Comparison of ENCODE assay signal across 20 cellular contexts in genomic region chr14:36418937-36419336, GRCh38.
DNase-seq lines count a peak whose midpoint lies in the region; ATAC-seq, FAIRE-seq and TF ChIP-seq lines count a peak whose summit lies in the region.
"Had no signal": no experiment of that assay in that cellular context is flagged by ENCODE, and none has a peak within 500 bp of the region (broad histone marks: within the 10 kb centered on the region; RNA-seq: fewer than 3 reads in every experiment).

No MANE protein-coding gene starts in this region.

- H2BK15ac ChIP-seq in mesendoderm (replicated peaks; ENCODE audit: low read depth), result no peak overlapping the region

- no peak for TF ChIP-seq RAD21 in HepG2 (CRISPR knock-in tag; IDR thresholded peaks at IDR 0.05)

- TF ChIP-seq EP300 in HepG2 (IDR thresholded peaks at IDR 0.05; ENCODE audit: low read depth in 2 of 2, low read length in 2 of 2) (no peak), HepG2 (CRISPR knock-in tag; IDR thresholded peaks at IDR 0.05; ENCODE audit: borderline replicate concordance) (no peak)

- no peak overlapping the region for H3K4ac ChIP-seq in mesendoderm (ENCODE audit: low read depth, low read length)

- H3K79me1 ChIP-seq in mesendoderm (ENCODE audit: low read length), result no peaks in the 10 kb centered on the region

- H4K8ac ChIP-seq in mesendoderm (ENCODE audit: low read depth, low read length), result no peak overlapping the region

- H3K4me3 ChIP-seq in HepG2 (replicated peaks in 1 of 3; ENCODE audit: insufficient read depth in 1 of 3, low read depth in 2 of 3, low read length in 3 of 3) (no peak overlapping the region), right lobe of liver (no peak overlapping the region), mesendoderm (ENCODE audit: low read length) (no peak overlapping the region), thyroid gland (replicated peaks in 1 of 3) (no peak overlapping the region)
- H3K4me3 ChIP-seq: A549; BLaER1 treated with 17β-estradiol and CSF1 and Interleukin-3, amounts not matched to agents 10 nM and 100 nM had no signal

- no peaks in the 10 kb centered on the region for H4K20me1 ChIP-seq in HepG2 (ENCODE audit: insufficient read depth, low read length)
- H4K20me1 ChIP-seq: BLaER1 treated with 17β-estradiol and CSF1 and Interleukin-3, amounts not matched to agents 10 nM and 100 nM had no signal

- no peak overlapping the region for H2BK120ac ChIP-seq in mesendoderm (ENCODE audit: low read depth, low read length)

- POLR2A ChIA-PET in HepG2 (lab: Yijun Ruan, JAX), result no interaction called here

- no peak for FAIRE-seq in HepG2 (lab: Jason Lieb, UNC)
- FAIRE-seq: A549, D721Med, G401.6, GM12891, GM19239 had no signal

- no peak overlapping the region for H3K9ac ChIP-seq in HepG2 (ENCODE audit: insufficient read depth, low read depth, low read length)
- H3K9ac ChIP-seq in mesendoderm (ENCODE audit: low read length), result no peak overlapping the region
- H3K9ac ChIP-seq: BLaER1 treated with 17β-estradiol and CSF1 and Interleukin-3, amounts not matched to agents 10 nM and 100 nM had no signal

- H3K9me3 ChIP-seq in HepG2 (ENCODE audit: low read length), result no peaks in the 10 kb centered on the region
- H3K9me3 ChIP-seq in right lobe of liver, result no peaks in the 10 kb centered on the region
- no peaks in the 10 kb centered on the region for H3K9me3 ChIP-seq in thyroid gland
- H3K9me3 ChIP-seq: A549, Caco-2 had no signal

- H2AK5ac ChIP-seq in mesendoderm (ENCODE audit: low read length), result peak overlapping the region; percentile 69

- in situ Hi-C loops in HepG2 (cut with HindIII; ENCODE audit: extremely low pct_ligation_motif_present, low pct_unique_long_range_greater_than_20kb), result no loop called here

- no peak overlapping the region for H4K5ac ChIP-seq in mesendoderm (ENCODE audit: low read length)

- TF ChIP-seq CTCF in HepG2 (CRISPR knock-in tag; IDR thresholded peaks at IDR 0.05), result no peak
- TF ChIP-seq CTCF in right lobe of liver (IDR thresholded peaks at IDR 0.05), result no peak
- no peak for TF ChIP-seq CTCF in thyroid gland (IDR thresholded peaks at IDR 0.05)

- H3K18ac ChIP-seq in mesendoderm (ENCODE audit: low read length), result no peak overlapping the region

- H3K79me2 ChIP-seq in HepG2 (ENCODE audit: insufficient read depth, low read length), result no peaks in the 10 kb centered on the region
- H3K79me2 ChIP-seq in mesendoderm (ENCODE audit: control insufficient read depth, insufficient read depth, low read length), result no peaks in the 10 kb centered on the region

- TF ChIP-seq POLR2A in HepG2 (IDR thresholded peaks at IDR 0.05; ENCODE audit: insufficient read depth in 1 of 2, low read depth in 2 of 2, low read length in 2 of 2), result no peak
- no peak for TF ChIP-seq POLR2A in right lobe of liver (IDR thresholded peaks at IDR 0.05)
- no peak for TF ChIP-seq POLR2A in thyroid gland (IDR thresholded peaks at IDR 0.05)

- no peak overlapping the region for H3K4me2 ChIP-seq in HepG2 (ENCODE audit: low read depth, low read length)
- H3K4me2 ChIP-seq in mesendoderm (ENCODE audit: low read length), result no peak overlapping the region
- H3K4me2 ChIP-seq: A549; BLaER1 treated with 17β-estradiol and CSF1 and Interleukin-3, amounts not matched to agents 10 nM and 100 nM had no signal

- intact Hi-C loops in HepG2 (cut with micrococcal nuclease; ENCODE audit: unreplicated experiment) (no loop called here), right lobe of liver (cut with DNase I) (no loop called here), thyroid gland (cut with DNase I) (no loop called here)

- CTCF ChIA-PET in HepG2 (lab: Yijun Ruan, JAX; ENCODE audit: low intra/inter-chr PET ratio, low total read pairs), result no interaction called here

- H2AFZ ChIP-seq in HepG2 (ENCODE audit: low read length), result no peak overlapping the region

- DNase-seq in HepG2 (ENCODE audit: low spot score) (no peak), right lobe of liver (no peak), mesendoderm (no peak), thyroid gland (no peak)
- no peak for DNase-seq in activated CD8-positive, alpha-beta memory T cell treated with anti-CD3 and anti-CD28 coated beads, Interleukin-2, amount 50 U/mL, for 48 hours
- DNase-seq: AML-193; Caco-2; Calu3; CD4-positive, alpha-beta T cell; CD8-positive, alpha-beta T cell; DMS79 treated with DMSO at 0.1 percent for 48 hours; GF-D8 had no signal

- no peak overlapping the region for H3K23ac ChIP-seq in mesendoderm (ENCODE audit: low read length)

- no TSS peak for BruUV-seq in HepG2 (replicated peaks; lab: Mats Ljungman, UMichigan)

- no peaks in the 10 kb centered on the region for H3K27me3 ChIP-seq in HepG2 (ENCODE audit: control insufficient read depth in 1 of 2, insufficient read depth in 2 of 2, low read length in 2 of 2)
- no peaks in the 10 kb centered on the region for H3K27me3 ChIP-seq in right lobe of liver
- no peaks in the 10 kb centered on the region for H3K27me3 ChIP-seq in mesendoderm (ENCODE audit: insufficient read depth, low read length, poor library complexity)
- no peaks in the 10 kb centered on the region for H3K27me3 ChIP-seq in thyroid gland
- H3K27me3 ChIP-seq: BLaER1 treated with 17β-estradiol and CSF1 and Interleukin-3, amounts not matched to agents 10 nM and 100 nM had no signal

- no peak for ATAC-seq in HepG2
- ATAC-seq in right lobe of liver, result no peak
- ATAC-seq: A549; CD8-positive, alpha-beta T cell had no signal

- no peak overlapping the region for H3K56ac ChIP-seq in mesendoderm (ENCODE audit: low read length)

- H3K4me1 ChIP-seq in HepG2 (ENCODE audit: insufficient read depth, low read length) (no peaks in the 10 kb centered on the region), right lobe of liver (no peaks in the 10 kb centered on the region), mesendoderm (ENCODE audit: control insufficient read depth, low read depth, low read length) (peaks cover 2% of the 10 kb centered on the region), thyroid gland (no peaks in the 10 kb centered on the region)
- H3K4me1 ChIP-seq: A549; BLaER1 treated with 17β-estradiol and CSF1 and Interleukin-3, amounts not matched to agents 10 nM and 100 nM; Caco-2 had no signal

- H3K36me3 ChIP-seq in HepG2 (replicated peaks in 1 of 2; ENCODE audit: control insufficient read depth in 1 of 2, insufficient read depth in 2 of 2, low read length in 2 of 2) (no peaks in the 10 kb centered on the region), right lobe of liver (no peaks in the 10 kb centered on the region), mesendoderm (ENCODE audit: control insufficient read depth, insufficient read depth, low read length) (no peaks in the 10 kb centered on the region), thyroid gland (no peaks in the 10 kb centered on the region)
- H3K36me3 ChIP-seq: BLaER1 treated with 17β-estradiol and CSF1 and Interleukin-3, amounts not matched to agents 10 nM and 100 nM had no signal

- H2BK5ac ChIP-seq in mesendoderm (ENCODE audit: low read length), result no peak overlapping the region

- no peak overlapping the region for H3K27ac ChIP-seq in HepG2 (ENCODE audit: extremely low read length, insufficient read depth, low read length)
- no peak overlapping the region for H3K27ac ChIP-seq in right lobe of liver
- H3K27ac ChIP-seq in mesendoderm (ENCODE audit: low read depth, low read length), result no peak overlapping the region
- H3K27ac ChIP-seq in thyroid gland, result no peak overlapping the region
- H3K27ac ChIP-seq: 22Rv1; A549; BLaER1 treated with 17β-estradiol and CSF1 and Interleukin-3, amounts not matched to agents 10 nM and 100 nM; C4-2B had no signal

TF ChIP-seq in HepG2, 621 proteins besides CTCF, POLR2A, EP300 and RAD21:
- TF ChIP-seq ATF7 (IDR thresholded peaks at IDR 0.05) (peak; percentile 62; the same call in 1 of the 2 replicates), ATF7 (CRISPR knock-in tag; IDR thresholded peaks at IDR 0.05) (no peak), ZMYM3 (CRISPR knock-in tag; IDR thresholded peaks at IDR 0.05) (no peak), ZNF282 (IDR thresholded peaks at IDR 0.05; ENCODE audit: partially characterized antibody) (peak; percentile 24), POLR2AphosphoS5 (IDR thresholded peaks at IDR 0.05; ENCODE audit: low read depth, low read length) (no peak)
TF ChIP-seq in HepG2: peak in this region for 2.
